ENCODE assay signal across 8 cellular contexts in genomic region chr19:12833747-12834417, GRCh38.
A peak's percentile ranks its signal among the peaks of the same experiment; 100 is the strongest.
DNase-seq lines count a peak whose midpoint lies in the region; ATAC-seq lines count a peak whose summit lies in the region.

No MANE protein-coding gene starts in this region.

- H3K27ac ChIP-seq in iPS-18a (ENCODE audit: low read length): no peak overlapping the region

- peak; percentile 62 for DNase-seq in DMS79 (lab: John Stamatoyannopoulos, UW)
- DNase-seq in DMS79 treated with DMSO at 0.1 percent for 48 hours (lab: John Stamatoyannopoulos, UW): no peak
- peak; percentile 79 for DNase-seq in NCI-H510A treated with DMSO at 0.1 percent for 48 hours (lab: John Stamatoyannopoulos, UW)
- DNase-seq in activated naive CD4-positive, alpha-beta T cell treated with anti-CD3 and anti-CD28 coated beads, Interleukin-2, amount 50 U/mL, for 16 hours: peak; percentile 38
- DNase-seq in stimulated activated naive CD4-positive, alpha-beta T cell treated with Interleukin-2 at 50 U/mL for 16 hours (lab: John Stamatoyannopoulos, UW): peak; percentile 35

- H3K27me3 ChIP-seq in iPS-18a (ENCODE audit: control insufficient read depth, insufficient read depth, low read length): peaks cover 56% of the 10 kb centered on the region

- H3K9me3 ChIP-seq in iPS-18a (ENCODE audit: control insufficient read depth, low read depth, low read length): no peaks in the 10 kb centered on the region

- H3K4me3 ChIP-seq in iPS-18a (ENCODE audit: low read length): peak overlapping the region; percentile 53

- H3K9ac ChIP-seq in iPS-18a (ENCODE audit: low read length): no peak overlapping the region

- ATAC-seq in GM19452 (IDR thresholded peaks at IDR 0.05; ENCODE audit: unreplicated experiment) (no peak), HG02852 (IDR thresholded peaks at IDR 0.05; ENCODE audit: unreplicated experiment) (no peak)

- no peaks in the 10 kb centered on the region for H3K36me3 ChIP-seq in iPS-18a (ENCODE audit: control insufficient read depth, low read depth, low read length)

- H3K4me1 ChIP-seq in iPS-18a (ENCODE audit: control insufficient read depth, low read depth, low read length): peaks cover 3% of the 10 kb centered on the region
